In genomic region chr1:246503341-246503740, GRCh38 we compare ENCODE assay signal across 17 cellular contexts. TPM values are rescaled to one million over a fixed set of nuclear protein-coding genes. Genes with fewer than 3 reads are reported as not detected.
DNase-seq lines count a peak whose midpoint lies in the region; ATAC-seq and TF ChIP-seq lines count a peak whose summit lies in the region.
"Had no signal": no experiment of that assay in that cellular context is flagged by ENCODE, and none has a peak within 500 bp of the region (broad histone marks: within the 10 kb centered on the region; RNA-seq: fewer than 3 reads in every experiment).

No MANE protein-coding gene starts in this region.

- peaks cover 13% of the 10 kb centered on the region for H3K4me1 ChIP-seq in OCI-LY7 (ENCODE audit: insufficient read depth, low read length, poor library complexity, severe bottlenecking)

- no peaks in the 10 kb centered on the region for H3K9me3 Mint-ChIP-seq in activated CD8-positive, alpha-beta T cell treated with anti-CD3 and anti-CD28 coated beads, Interleukin-2, amount 10 ng/mL, durations not matched to agents 7 days and 5 days (ENCODE audit: insufficient read depth)
- H3K9me3 Mint-ChIP-seq: stimulated activated effector memory CD8-positive, alpha-beta T cell treated with anti-CD3 and anti-CD28 coated beads, Interleukin-12 subunit alpha, Interleukin-12 subunit beta, amount 100 ng/mL, for 72 hours; type B pancreatic cell had no signal

- no peaks in the 10 kb centered on the region for H3K9me2 ChIP-seq in OCI-LY7 (ENCODE audit: insufficient read depth, low read length)

- H3K79me2 ChIP-seq in OCI-LY7 (ENCODE audit: insufficient read depth, low read depth, low read length), result no peaks in the 10 kb centered on the region

- peak overlapping the region; percentile 9; the same call in 1 of the 2 replicates for H3K27ac ChIP-seq in 22Rv1
- H3K27ac ChIP-seq in OCI-LY7 (ENCODE audit: low read depth, low read length, poor library complexity, severe bottlenecking), result no peak overlapping the region
- H3K27ac ChIP-seq in epithelial cell of prostate, result peak overlapping the region; percentile 74
- H3K27ac ChIP-seq: dorsolateral prefrontal cortex, SK-N-MC had no signal

- no peak overlapping the region for H3K4me3 Mint-ChIP-seq in activated CD8-positive, alpha-beta T cell treated with anti-CD3 and anti-CD28 coated beads, Interleukin-2, amount 10 ng/mL, durations not matched to agents 7 days and 5 days
- H3K4me3 Mint-ChIP-seq: stimulated activated effector memory CD8-positive, alpha-beta T cell treated with anti-CD3 and anti-CD28 coated beads, Interleukin-12 subunit alpha, Interleukin-12 subunit beta, amount 100 ng/mL, for 72 hours; type B pancreatic cell had no signal

- CTCF ChIA-PET in OCI-LY7 (lab: Charles Lee; ENCODE audit: unreplicated experiment), result no interaction called here
- CTCF ChIA-PET in activated CD8-positive, alpha-beta T cell treated with anti-CD3 and anti-CD28 coated beads, Interleukin-2, amount 10 ng/mL, durations not matched to agents 7 days and 5 days (lab: Charles Lee), result no interaction called here

- H3K27ac Mint-ChIP-seq in activated CD8-positive, alpha-beta T cell treated with anti-CD3 and anti-CD28 coated beads, Interleukin-2, amount 10 ng/mL, durations not matched to agents 7 days and 5 days, result no peak overlapping the region
- H3K27ac Mint-ChIP-seq: stimulated activated effector memory CD8-positive, alpha-beta T cell treated with anti-CD3 and anti-CD28 coated beads, Interleukin-12 subunit alpha, Interleukin-12 subunit beta, amount 100 ng/mL, for 72 hours; type B pancreatic cell had no signal

- H3K27me3 Mint-ChIP-seq in activated CD8-positive, alpha-beta T cell treated with anti-CD3 and anti-CD28 coated beads, Interleukin-2, amount 10 ng/mL, durations not matched to agents 7 days and 5 days (ENCODE audit: low read depth), result no peaks in the 10 kb centered on the region

- no peak for TF ChIP-seq CTCF in 22Rv1 (IDR thresholded peaks at IDR 0.05)
- TF ChIP-seq CTCF in OCI-LY7 (conservative IDR thresholded peaks at IDR 0.05; ENCODE audit: low read length), result no peak

- H3K4me3 ChIP-seq in OCI-LY7 (ENCODE audit: low read depth, low read length, poor library complexity, severe bottlenecking), result no peak overlapping the region
- H3K4me3 ChIP-seq: dorsolateral prefrontal cortex, K562, SK-N-MC had no signal

- intact Hi-C loops in OCI-LY7 (cut with micrococcal nuclease; ENCODE audit: unreplicated experiment), result no loop called here

- H3K9me3 ChIP-seq in OCI-LY7 (ENCODE audit: low read length), result no peaks in the 10 kb centered on the region

- no peak for ATAC-seq in activated CD8-positive, alpha-beta T cell treated with anti-CD3 and anti-CD28 coated beads, Interleukin-2, amount 10 ng/mL, durations not matched to agents 7 days and 5 days
- ATAC-seq: K562; sciatic nerve; stimulated activated effector memory CD8-positive, alpha-beta T cell treated with anti-CD3 and anti-CD28 coated beads, Interleukin-12 subunit alpha, Interleukin-12 subunit beta, amount 100 ng/mL, for 72 hours had no signal

- peaks cover 37% of the 10 kb centered on the region for H3K4me1 Mint-ChIP-seq in activated CD8-positive, alpha-beta T cell treated with anti-CD3 and anti-CD28 coated beads, Interleukin-2, amount 10 ng/mL, durations not matched to agents 7 days and 5 days (ENCODE audit: low read depth)

- H4K20me1 ChIP-seq in OCI-LY7 (ENCODE audit: insufficient read depth, low read length), result no peaks in the 10 kb centered on the region

- H3K4me2 ChIP-seq in OCI-LY7 (ENCODE audit: low read length), result no peak overlapping the region

- BruUV-seq in OCI-LY7 (replicated peaks; lab: Mats Ljungman, UMichigan), result TSS peak; percentile 40

- no peak overlapping the region for H2AFZ ChIP-seq in OCI-LY7 (ENCODE audit: low read length)

- no peaks in the 10 kb centered on the region for H3K36me3 ChIP-seq in OCI-LY7 (ENCODE audit: insufficient read depth, low read length)

- DNase-seq in HCEC 1CT (peak; percentile 20), OCI-LY7 (ENCODE audit: low spot score) (no peak), epithelial cell of prostate (ENCODE audit: low read depth, low spot score) (peak; percentile 81), NCI-H2227 (lab: John Stamatoyannopoulos, UW; ENCODE audit: unreplicated experiment) (no peak)
- DNase-seq in activated effector memory CD4-positive, alpha-beta T cell treated with Interleukin-2 at 50 U/mL for 16 hours, result no peak
- DNase-seq in activated CD4-positive, alpha-beta T cell treated with anti-CD3 and anti-CD28 coated beads, Interleukin-2, amount 50 U/mL, for 1 hour, result no peak
- DNase-seq in activated CD8-positive, alpha-beta T cell treated with anti-CD3 and anti-CD28 coated beads, Interleukin-2, amount 10 ng/mL, durations not matched to agents 7 days and 5 days, result no peak
- DNase-seq: dorsolateral prefrontal cortex; mesendoderm; NCI-H2107; NK-92 treated with Interleukin-12 subunit alpha and Interleukin-12 subunit beta, amount 100 ng/mL, for 24 hours had no signal

- POLR2A ChIA-PET in OCI-LY7 (lab: Charles Lee), result no interaction called here
- POLR2A ChIA-PET in activated CD8-positive, alpha-beta T cell treated with anti-CD3 and anti-CD28 coated beads, Interleukin-2, amount 10 ng/mL, durations not matched to agents 7 days and 5 days (lab: Charles Lee), result no interaction called here

- peaks cover 10% of the 10 kb centered on the region for H3K36me3 Mint-ChIP-seq in activated CD8-positive, alpha-beta T cell treated with anti-CD3 and anti-CD28 coated beads, Interleukin-2, amount 10 ng/mL, durations not matched to agents 7 days and 5 days (ENCODE audit: low read depth)
- H3K36me3 Mint-ChIP-seq: stimulated activated effector memory CD8-positive, alpha-beta T cell treated with anti-CD3 and anti-CD28 coated beads, Interleukin-12 subunit alpha, Interleukin-12 subunit beta, amount 100 ng/mL, for 72 hours had no signal

RNA-seq across cellular contexts. Expression of gene SMYD3, which starts 3.7 kb away (rescaled TPM):
- total RNA-seq in OCI-LY7 (2014; rRNA removed; shearing (Covaris generic)), result 26.6 and 28.9 TPM in 2 replicates
- total RNA-seq in OCI-LY7 (2022), result 32.5 and 34.5 TPM in 2 replicates
- total RNA-seq in activated CD8-positive, alpha-beta T cell treated with anti-CD3 and anti-CD28 coated beads, Interleukin-2, amount 10 ng/mL, durations not matched to agents 7 days and 5 days, result 10 to 100 TPM; 22.7 to 23.2 TPM

Comparison
In these comparisons a context has a peak if more than half of its experiments do, and no peak if none do; other contexts are left out.
1. DNase-seq: peak in HCEC 1CT (single experiment) and epithelial cell of prostate (single experiment); none in OCI-LY7 (single experiment), activated effector memory CD4-positive, alpha-beta T cell treated with Interleukin-2 at 50 U/mL for 16 hours (single experiment), NCI-H2227 (single experiment), activated CD4-positive, alpha-beta T cell treated with anti-CD3 and anti-CD28 coated beads, Interleukin-2, amount 50 U/mL, for 1 hour (single experiment) and activated CD8-positive, alpha-beta T cell treated with anti-CD3 and anti-CD28 coated beads, Interleukin-2, amount 10 ng/mL, durations not matched to agents 7 days and 5 days (single experiment).